In genomic region chr1:2376931-2377672, GRCh38 we compare ENCODE assay signal across 1 cellular context.
TF ChIP-seq lines count a peak whose summit lies in the region.

No MANE protein-coding gene starts in this region.

TF ChIP-seq in H1, 55 proteins besides CTCF, POLR2A, EP300 and RAD21:
- TF ChIP-seq HDAC6 (IDR thresholded peaks at IDR 0.05; ENCODE audit: low read depth, low read length) (no peak), ATF2 (IDR thresholded peaks at IDR 0.05; ENCODE audit: low read length) (no peak), ZNF274 (IDR thresholded peaks at IDR 0.05; ENCODE audit: borderline replicate concordance, extremely low read depth, low read length) (no peak), ASH2L (IDR thresholded peaks at IDR 0.05; ENCODE audit: low read length) (no peak), EGR1 (IDR thresholded peaks at IDR 0.05; ENCODE audit: borderline replicate concordance, low read depth, low read length) (no peak), TAF1 (IDR thresholded peaks at IDR 0.05; ENCODE audit: low read depth, low read length) (no peak), TAF7 (optimal IDR thresholded peaks at IDR 0.05; ENCODE audit: borderline replicate concordance, low read depth, low read length) (no peak), JUN (IDR thresholded peaks at IDR 0.05; ENCODE audit: low read depth, low read length) (no peak), CBX8 (IDR thresholded peaks at IDR 0.05; ENCODE audit: borderline replicate concordance, low read depth, low read length) (no peak), CHD2 (IDR thresholded peaks at IDR 0.05; ENCODE audit: low read length) (no peak), SIN3A (conservative IDR thresholded peaks at IDR 0.05 in 1 of 2, IDR thresholded peaks at IDR 0.05 in 1 of 2; ENCODE audit: low read depth in 1 of 2, low read length in 2 of 2) (no peak), POU5F1 (IDR thresholded peaks at IDR 0.05; ENCODE audit: low read depth, low read length) (no peak), CHD1 (IDR thresholded peaks at IDR 0.05; ENCODE audit: low read depth, low read length) (no peak), FOSL1 (IDR thresholded peaks at IDR 0.05; ENCODE audit: insufficient read depth, low read depth, low read length) (no peak), KDM4A (IDR thresholded peaks at IDR 0.05; ENCODE audit: low read depth, low read length, severe bottlenecking) (no peak), RXRA (IDR thresholded peaks at IDR 0.05; ENCODE audit: insufficient read depth, low read depth, low read length) (no peak), SP4 (IDR thresholded peaks at IDR 0.05; ENCODE audit: low read length) (no peak), RBBP5 (IDR thresholded peaks at IDR 0.05; ENCODE audit: borderline replicate concordance, low read depth, low read length) (no peak), SIX5 (IDR thresholded peaks at IDR 0.05; ENCODE audit: low read depth, low read length) (no peak)
